Comparison of ENCODE assay signal across 8 cellular contexts in the genomic region with DNA sequence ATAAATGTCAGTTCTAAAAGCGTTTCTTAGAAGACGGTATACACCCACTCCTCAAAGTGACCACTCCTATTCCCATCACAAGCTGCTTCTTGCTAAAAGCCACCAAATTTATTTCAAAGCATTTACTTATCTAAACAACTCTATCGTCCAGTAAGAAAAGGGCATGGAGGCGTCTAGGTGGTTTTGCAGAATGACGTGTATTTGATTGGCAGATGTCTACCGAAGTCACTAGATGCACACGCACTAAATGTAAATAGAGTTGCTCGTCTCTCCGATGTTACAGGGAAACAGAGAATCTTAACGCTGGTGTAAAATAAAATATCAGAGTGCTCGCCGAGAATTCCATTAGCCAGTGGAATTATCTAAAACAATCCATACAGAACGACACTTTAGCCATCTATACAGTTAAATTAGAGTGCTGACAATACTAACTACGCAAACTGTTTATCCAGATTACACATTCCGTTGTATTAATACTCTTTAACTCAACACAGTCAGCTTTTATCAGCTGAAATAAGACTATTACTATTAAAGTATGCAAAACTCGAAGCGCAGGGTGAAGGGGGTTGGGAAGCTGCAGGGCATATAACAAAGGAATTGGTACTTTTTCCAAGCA. TPM values are rescaled to one million over a fixed set of nuclear protein-coding genes. Genes with fewer than 3 reads are reported as not detected.
DNase-seq lines count a peak whose midpoint lies in the region; ATAC-seq, FAIRE-seq and TF ChIP-seq lines count a peak whose summit lies in the region.

No MANE protein-coding gene starts in this region.

- WGBS in adrenal gland, 4 donors, result 14 to 28% (median 21%) methylated on average over 17 of the region's 17 CpGs

- peak overlapping the region; percentile 87 to 99 for H3K4me3 Mint-ChIP-seq in stimulated activated naive CD8-positive, alpha-beta T cell treated with anti-CD3 and anti-CD28 coated beads, Interleukin-15, amount 100 ng/mL, for 72 hours

- peak overlapping the region in 2 of 4 donors; percentile 65 to 97 for H3K4me3 ChIP-seq in adrenal gland
- peak overlapping the region; percentile 94 to 99 for H3K4me3 ChIP-seq in kidney (ENCODE audit: low read length in 2 of 2)

- H3K27ac ChIP-seq in adrenal gland, result peak overlapping the region in 3 of 5 donors; percentile 71 to 90 (median 77)
- peak overlapping the region; percentile 82 to 83 for H3K27ac ChIP-seq in kidney (ENCODE audit: low read depth in 2 of 2, low read length in 2 of 2)

- H3K4me1 Mint-ChIP-seq in stimulated activated naive CD8-positive, alpha-beta T cell treated with anti-CD3 and anti-CD28 coated beads, Interleukin-15, amount 100 ng/mL, for 72 hours, result peaks cover 46% of the 10 kb centered on the region

- H3K27me3 Mint-ChIP-seq in stimulated activated naive CD8-positive, alpha-beta T cell treated with anti-CD3 and anti-CD28 coated beads, Interleukin-15, amount 100 ng/mL, for 72 hours, result no peaks in the 10 kb centered on the region

- peak overlapping the region; percentile 98 for H3K27ac Mint-ChIP-seq in stimulated activated naive CD8-positive, alpha-beta T cell treated with anti-CD3 and anti-CD28 coated beads, Interleukin-15, amount 100 ng/mL, for 72 hours

- no peak for ATAC-seq in stimulated activated naive CD8-positive, alpha-beta T cell treated with anti-CD3 and anti-CD28 coated beads, Interleukin-15, amount 100 ng/mL, for 72 hours

- FAIRE-seq in kidney (lab: Jason Lieb, UNC), result no peak

- H3K27me3 ChIP-seq in adrenal gland, result no peaks in the 10 kb centered on the region

- H3K36me3 ChIP-seq in adrenal gland (replicated peaks in 1 of 2) (no peaks in the 10 kb centered on the region), kidney (ENCODE audit: control insufficient read depth in 1 of 2, insufficient read depth in 2 of 2, low read length in 2 of 2) (no peaks in the 10 kb centered on the region)

- TF ChIP-seq CTCF in adrenal gland (IDR thresholded peaks at IDR 0.05), result no peak
- TF ChIP-seq CTCF in kidney (IDR thresholded peaks at IDR 0.05; ENCODE audit: borderline replicate concordance, extremely low read depth, insufficient read depth), result no peak

- no peak for TF ChIP-seq POLR2A in adrenal gland (IDR thresholded peaks at IDR 0.05)

- peak overlapping the region; percentile 67 to 83 for H3K9ac ChIP-seq in kidney (ENCODE audit: low read length in 2 of 2)

- intact Hi-C loops in adrenal gland (cut with DNase I), result no loop called here
- intact Hi-C loops in kidney (cut with DNase I), result no loop called here

- H3K4me1 ChIP-seq in adrenal gland (replicated peaks in 1 of 2), result peaks cover 0 to 22% of the 10 kb centered on the region in 2 donors
- peaks cover 13 to 22% of the 10 kb centered on the region in 2 donors for H3K4me1 ChIP-seq in kidney (ENCODE audit: control insufficient read depth in 1 of 2, insufficient read depth in 1 of 2, low read depth in 1 of 2, low read length in 2 of 2)

- peak; percentile 10 for DNase-seq in AG20443 (ENCODE audit: low spot score)
- DNase-seq in LHCN-M2 (ENCODE audit: low read depth), result peak; percentile 40
- DNase-seq in adrenal gland, result no peak
- DNase-seq in kidney, result no peak
- peak; percentile 36 to 41 for DNase-seq in stimulated activated naive CD8-positive, alpha-beta T cell treated with anti-CD3 and anti-CD28 coated beads, Interleukin-15, amount 100 ng/mL, for 72 hours
- DNase-seq in COLO829 (ENCODE audit: low spot score), result no peak
- no peak for DNase-seq in OCI-M1 (lab: John Stamatoyannopoulos, UW)
- no peak for DNase-seq in DMS 273 treated with DMSO at 0.1 percent for 48 hours (lab: John Stamatoyannopoulos, UW)

- H3K9me3 ChIP-seq in adrenal gland (replicated peaks in 1 of 3), result no peaks in the 10 kb centered on the region
- no peaks in the 10 kb centered on the region for H3K9me3 ChIP-seq in kidney (ENCODE audit: control insufficient read depth in 1 of 2, low read length in 2 of 2)

- H3K9me3 Mint-ChIP-seq in stimulated activated naive CD8-positive, alpha-beta T cell treated with anti-CD3 and anti-CD28 coated beads, Interleukin-15, amount 100 ng/mL, for 72 hours, result no peaks in the 10 kb centered on the region

RNA-seq across cellular contexts. Expression of a gene that starts 1.9 kb away (rescaled TPM):
- total RNA-seq in LHCN-M2 (2014; rRNA removed) (18.5 and 20.3 TPM in 2 replicates), adrenal gland (10 to 100 TPM in 1 of 8 donors, 1 to 10 TPM in 7; 3.5 to 12.0 (median 4.7) TPM), kidney (22.0 TPM)
- 6.1 TPM for polyA plus RNA-seq in LHCN-M2 (2012)
- polyA plus RNA-seq in adrenal gland (1 to 10 TPM in 1 of 3 donors, under 1 TPM in 2; 0.77 to 1.6 (median 0.80) TPM), kidney (ENCODE audit: insufficient read depth, low read depth, low replicate concordance) (2.6 TPM)

Comparison
In these comparisons a context has a peak if more than half of its experiments do, and no peak if none do; other contexts are left out.
1. DNase-seq: peak in AG20443 (single experiment), LHCN-M2 (single experiment) and stimulated activated naive CD8-positive, alpha-beta T cell treated with anti-CD3 and anti-CD28 coated beads, Interleukin-15, amount 100 ng/mL, for 72 hours (2 of 2); none in adrenal gland (0 of 7), kidney (single experiment), COLO829 (single experiment), OCI-M1 (single experiment) and DMS 273 treated with DMSO at 0.1 percent for 48 hours (single experiment).